ENCODE assay signal across 12 cellular contexts in the genomic region with DNA sequence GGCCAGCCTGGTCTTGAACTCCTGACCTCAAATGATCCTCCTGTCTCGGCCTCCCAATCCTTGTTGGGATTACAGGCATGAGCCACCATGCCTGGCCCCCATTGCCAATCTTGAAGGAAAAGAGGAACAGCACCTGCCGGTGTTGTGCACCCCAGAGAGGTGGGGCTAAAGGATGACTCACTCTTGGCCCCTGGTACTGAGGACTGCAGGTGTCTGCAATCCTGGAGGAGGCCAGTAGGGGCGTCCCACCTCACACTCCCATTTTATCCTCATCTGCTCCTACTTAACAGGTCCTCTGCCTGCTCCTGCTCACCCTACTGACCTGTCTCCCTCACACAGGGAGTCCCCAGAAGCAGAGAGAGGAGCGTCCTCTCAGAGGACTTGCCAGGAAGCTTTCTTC.
A peak's percentile ranks its signal among the peaks of the same experiment; 100 is the strongest.
DNase-seq lines count a peak whose midpoint lies in the region; ATAC-seq, FAIRE-seq and TF ChIP-seq lines count a peak whose summit lies in the region.
"Had no signal": no experiment of that assay in that cellular context is flagged by ENCODE, and none has a peak within 500 bp of the region (broad histone marks: within the 10 kb centered on the region; RNA-seq: fewer than 3 reads in every experiment).

No MANE protein-coding gene starts in this region.

- H3K27me3 ChIP-seq in kidney epithelial cell (ENCODE audit: control insufficient read depth, insufficient read depth, low read length) (no peaks in the 10 kb centered on the region), pancreas (no peaks in the 10 kb centered on the region)
- H3K27me3 ChIP-seq: right atrium auricular region had no signal

- ATAC-seq in GM21737 (IDR thresholded peaks at IDR 0.05; ENCODE audit: unreplicated experiment) (no peak), pancreas (no peak)

- peaks cover 22% of the 10 kb centered on the region for H3K4me1 ChIP-seq in HEK293 (ENCODE audit: control insufficient read depth, insufficient read depth, low read length)
- no peaks in the 10 kb centered on the region for H3K4me1 ChIP-seq in pancreas
- H3K4me1 ChIP-seq: right atrium auricular region had no signal

- FAIRE-seq in pancreas (lab: Jason Lieb, UNC) = no peak

- DNase-seq in GM10248 (ENCODE audit: extremely low spot score) (peak; percentile 12), kidney epithelial cell (ENCODE audit: low read depth) (no peak), NCI-H226 (no peak), pancreas (no peak)
- DNase-seq: activated CD4-positive, alpha-beta T cell treated with anti-CD3 and anti-CD28 coated beads, Interleukin-2, amount 50 U/mL, for 1 hour; GF-D8; NCI-H187; SHP77 treated with DMSO at 0.1 percent for 48 hours had no signal

- intact Hi-C loops in pancreas (cut with DNase I) = no loop called here

- POLR2A ChIA-PET in GM10248 (lab: Yijun Ruan, JAX) (no interaction called here), HEK293 (lab: Yijun Ruan, JAX) (no interaction called here)

- no peaks in the 10 kb centered on the region for H3K36me3 ChIP-seq in HEK293 (ENCODE audit: control insufficient read depth in 2 of 2, insufficient read depth in 1 of 2, low read length in 2 of 2)
- no peaks in the 10 kb centered on the region for H3K36me3 ChIP-seq in kidney epithelial cell (ENCODE audit: control insufficient read depth, insufficient read depth, low read length)
- no peaks in the 10 kb centered on the region for H3K36me3 ChIP-seq in pancreas
- H3K36me3 ChIP-seq: right atrium auricular region had no signal

- no peaks in the 10 kb centered on the region for H3K9me3 ChIP-seq in HEK293 (ENCODE audit: control insufficient read depth, insufficient read depth, low read depth, low read length)
- H3K9me3 ChIP-seq in pancreas = no peaks in the 10 kb centered on the region
- H3K9me3 ChIP-seq: right atrium auricular region had no signal

- WGBS in pancreas, 2 donors = 75 to 76% methylated on average over 4 of the region's 4 CpGs

- no peak overlapping the region for H3K27ac ChIP-seq in HEK293 (ENCODE audit: extremely low read depth, low read depth, low read length)
- H3K27ac ChIP-seq in pancreas = no peak overlapping the region
- H3K27ac ChIP-seq: right atrium auricular region had no signal

- H3K4me3 ChIP-seq in HEK293 (ENCODE audit: low read depth, low read length) = no peak overlapping the region
- no peak overlapping the region for H3K4me3 ChIP-seq in WI38 (ENCODE audit: low read depth, low read length)
- no peak overlapping the region for H3K4me3 ChIP-seq in kidney epithelial cell (ENCODE audit: low read depth, low read length)
- H3K4me3 ChIP-seq in pancreas = no peak overlapping the region
- H3K4me3 ChIP-seq: right atrium auricular region had no signal

- TF ChIP-seq CTCF in GM10248 (IDR thresholded peaks at IDR 0.05; ENCODE audit: control extremely low read depth, extremely low read depth, low read depth, missing control alignments) (no peak), HEK293 (tag by site-specific recombination; IDR thresholded peaks at IDR 0.05) (no peak), WI38 (IDR thresholded peaks at IDR 0.05; ENCODE audit: low read depth, low read length) (peak; percentile 7; the same call in 1 of the 2 replicates), kidney epithelial cell (IDR thresholded peaks at IDR 0.05; ENCODE audit: insufficient read depth, low read length, poor library complexity, severe bottlenecking) (peak; percentile 13), pancreas (IDR thresholded peaks at IDR 0.05) (no peak)

- CTCF ChIA-PET in GM10248 (lab: Yijun Ruan, JAX) = interaction anchor here (0.9 to 1.8 kb wide), 2 partner anchors 23 to 25 kb away, joined by 3 to 4 read pairs; no protein-coding TSS in a partner anchor
- CTCF ChIA-PET in HEK293 (lab: Yijun Ruan, JAX) = interaction anchor here (0.6 to 2.5 kb wide), 4 partner anchors 11 to 114 kb away, joined by 3 to 9 read pairs (median 4); no protein-coding TSS in a partner anchor

TF ChIP-seq in HEK293, 187 proteins besides CTCF, POLR2A, EP300 and RAD21:
- no peak for TF ChIP-seq RBAK (tag by site-specific recombination; IDR thresholded peaks at IDR 0.05)
- TF ChIP-seq ZNF629 (tag by site-specific recombination; IDR thresholded peaks at IDR 0.05) = no peak
- TF ChIP-seq, protein P1, sequence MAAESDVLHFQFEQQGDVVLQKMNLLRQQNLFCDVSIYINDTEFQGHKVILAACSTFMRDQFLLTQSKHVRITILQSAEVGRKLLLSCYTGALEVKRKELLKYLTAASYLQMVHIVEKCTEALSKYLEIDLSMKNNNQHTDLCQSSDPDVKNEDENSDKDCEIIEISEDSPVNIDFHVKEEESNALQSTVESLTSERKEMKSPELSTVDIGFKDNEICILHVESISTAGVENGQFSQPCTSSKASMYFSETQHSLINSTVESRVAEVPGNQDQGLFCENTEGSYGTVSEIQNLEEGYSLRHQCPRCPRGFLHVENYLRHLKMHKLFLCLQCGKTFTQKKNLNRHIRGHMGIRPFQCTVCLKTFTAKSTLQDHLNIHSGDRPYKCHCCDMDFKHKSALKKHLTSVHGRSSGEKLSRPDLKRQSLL (tag by site-specific recombination; IDR thresholded peaks at IDR 0.05) = no peak
- TF ChIP-seq ZNF654 (tag by site-specific recombination; IDR thresholded peaks at IDR 0.05; ENCODE audit: low read depth) = no peak
- TF ChIP-seq, protein P2, sequence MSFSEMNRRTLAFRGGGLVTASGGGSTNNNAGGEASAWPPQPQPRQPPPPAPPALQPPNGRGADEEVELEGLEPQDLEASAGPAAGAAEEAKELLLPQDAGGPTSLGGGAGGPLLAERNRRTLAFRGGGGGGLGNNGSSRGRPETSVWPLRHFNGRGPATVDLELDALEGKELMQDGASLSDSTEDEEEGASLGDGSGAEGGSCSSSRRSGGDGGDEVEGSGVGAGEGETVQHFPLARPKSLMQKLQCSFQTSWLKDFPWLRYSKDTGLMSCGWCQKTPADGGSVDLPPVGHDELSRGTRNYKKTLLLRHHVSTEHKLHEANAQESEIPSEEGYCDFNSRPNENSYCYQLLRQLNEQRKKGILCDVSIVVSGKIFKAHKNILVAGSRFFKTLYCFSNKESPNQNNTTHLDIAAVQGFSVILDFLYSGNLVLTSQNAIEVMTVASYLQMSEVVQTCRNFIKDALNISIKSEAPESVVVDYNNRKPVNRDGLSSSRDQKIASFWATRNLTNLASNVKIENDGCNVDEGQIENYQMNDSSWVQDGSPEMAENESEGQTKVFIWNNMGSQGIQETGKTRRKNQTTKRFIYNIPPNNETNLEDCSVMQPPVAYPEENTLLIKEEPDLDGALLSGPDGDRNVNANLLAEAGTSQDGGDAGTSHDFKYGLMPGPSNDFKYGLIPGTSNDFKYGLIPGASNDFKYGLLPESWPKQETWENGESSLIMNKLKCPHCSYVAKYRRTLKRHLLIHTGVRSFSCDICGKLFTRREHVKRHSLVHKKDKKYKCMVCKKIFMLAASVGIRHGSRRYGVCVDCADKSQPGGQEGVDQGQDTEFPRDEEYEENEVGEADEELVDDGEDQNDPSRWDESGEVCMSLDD (tag by site-specific recombination; IDR thresholded peaks at IDR 0.05) = 0 out of 2 replicates have a peak, but pooled peaks have one; percentile 20
- TF ChIP-seq, protein P3, sequence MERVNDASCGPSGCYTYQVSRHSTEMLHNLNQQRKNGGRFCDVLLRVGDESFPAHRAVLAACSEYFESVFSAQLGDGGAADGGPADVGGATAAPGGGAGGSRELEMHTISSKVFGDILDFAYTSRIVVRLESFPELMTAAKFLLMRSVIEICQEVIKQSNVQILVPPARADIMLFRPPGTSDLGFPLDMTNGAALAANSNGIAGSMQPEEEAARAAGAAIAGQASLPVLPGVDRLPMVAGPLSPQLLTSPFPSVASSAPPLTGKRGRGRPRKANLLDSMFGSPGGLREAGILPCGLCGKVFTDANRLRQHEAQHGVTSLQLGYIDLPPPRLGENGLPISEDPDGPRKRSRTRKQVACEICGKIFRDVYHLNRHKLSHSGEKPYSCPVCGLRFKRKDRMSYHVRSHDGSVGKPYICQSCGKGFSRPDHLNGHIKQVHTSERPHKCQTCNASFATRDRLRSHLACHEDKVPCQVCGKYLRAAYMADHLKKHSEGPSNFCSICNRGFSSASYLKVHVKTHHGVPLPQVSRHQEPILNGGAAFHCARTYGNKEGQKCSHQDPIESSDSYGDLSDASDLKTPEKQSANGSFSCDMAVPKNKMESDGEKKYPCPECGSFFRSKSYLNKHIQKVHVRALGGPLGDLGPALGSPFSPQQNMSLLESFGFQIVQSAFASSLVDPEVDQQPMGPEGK (tag by site-specific recombination; IDR thresholded peaks at IDR 0.05) = 0 out of 2 replicates have a peak, but pooled peaks have one; percentile 23

Comparison
In these comparisons a context has a peak if more than half of its experiments do, and no peak if none do; other contexts are left out.
1. CTCF ChIP-seq: peak in WI38 (single experiment) and kidney epithelial cell (single experiment); none in GM10248 (single experiment), HEK293 (single experiment) and pancreas (0 of 4).